ENCODE assay signal across 14 cellular contexts in genomic region chr17:47918003-47918402, GRCh38. TPM values are rescaled to one million over a fixed set of nuclear protein-coding genes. Genes with fewer than 3 reads are reported as not detected.
DNase-seq lines count a peak whose midpoint lies in the region; ATAC-seq, FAIRE-seq and TF ChIP-seq lines count a peak whose summit lies in the region.
"Had no signal": no experiment of that assay in that cellular context is flagged by ENCODE, and none has a peak within 500 bp of the region (broad histone marks: within the 10 kb centered on the region; RNA-seq: fewer than 3 reads in every experiment).

No MANE protein-coding gene starts in this region.

- POLR2A ChIA-PET in activated CD4-positive, alpha-beta memory T cell treated with anti-CD3 and anti-CD28 coated beads for 36 hours (lab: Charles Lee), result no interaction called here
- POLR2A ChIA-PET in activated CD4-positive, alpha-beta memory T cell treated with anti-CD3 and anti-CD28 coated beads, Interleukin-2, amount 10 ng/mL, durations not matched to agents 7 days and 5 days (lab: Charles Lee), result interaction anchor here (0.9 to 1.2 kb wide), 3 partner anchors 21 to 23 kb away, joined by 5 to 7 read pairs (median 6); partner anchors contain the start of gene PNPO
- POLR2A ChIA-PET in naive thymus-derived CD4-positive, alpha-beta T cell (lab: Charles Lee), result interaction anchor here (1.0 kb wide), 1 partner anchor 23 kb away, joined by 3 read pairs; the partner anchor contains the start of gene PNPO

- no peaks in the 10 kb centered on the region for H3K27me3 Mint-ChIP-seq in activated CD4-positive, alpha-beta memory T cell treated with anti-CD3 and anti-CD28 coated beads for 36 hours
- no peaks in the 10 kb centered on the region for H3K27me3 Mint-ChIP-seq in activated CD4-positive, alpha-beta memory T cell treated with anti-CD3 and anti-CD28 coated beads, Interleukin-2, amount 10 ng/mL, durations not matched to agents 7 days and 5 days
- no peaks in the 10 kb centered on the region for H3K27me3 Mint-ChIP-seq in naive thymus-derived CD4-positive, alpha-beta T cell
- H3K27me3 Mint-ChIP-seq in endodermal cell (ENCODE audit: insufficient read depth), result no peaks in the 10 kb centered on the region

- FAIRE-seq in bronchial epithelial cell (lab: Jason Lieb, UNC), result no peak
- FAIRE-seq: A204.1 had no signal

- DNase-seq in activated CD4-positive, alpha-beta memory T cell treated with anti-CD3 and anti-CD28 coated beads for 36 hours, result no peak
- no peak for DNase-seq in activated CD4-positive, alpha-beta memory T cell treated with anti-CD3 and anti-CD28 coated beads, Interleukin-2, amount 10 ng/mL, durations not matched to agents 7 days and 5 days
- peak; percentile 33 to 41 for DNase-seq in Kasumi-1 (lab: John Stamatoyannopoulos, UW)
- peak; percentile 44 for DNase-seq in bronchial epithelial cell (ENCODE audit: low read depth)
- DNase-seq in naive thymus-derived CD4-positive, alpha-beta T cell, result no peak
- no peak for DNase-seq in cerebellar nuclear complex (lab: John Stamatoyannopoulos, UW)
- DNase-seq in endodermal cell, result no peak
- DNase-seq in pons (ENCODE audit: low spot score), result no peak
- DNase-seq: H7, KBM-7, NCI-H1092, NCI-H2081 treated with DMSO at 0.1 percent for 48 hours, NCI-H524 had no signal

- H3K4me3 Mint-ChIP-seq in activated CD4-positive, alpha-beta memory T cell treated with anti-CD3 and anti-CD28 coated beads for 36 hours, result no peak overlapping the region
- no peak overlapping the region for H3K4me3 Mint-ChIP-seq in activated CD4-positive, alpha-beta memory T cell treated with anti-CD3 and anti-CD28 coated beads, Interleukin-2, amount 10 ng/mL, durations not matched to agents 7 days and 5 days
- H3K4me3 Mint-ChIP-seq in naive thymus-derived CD4-positive, alpha-beta T cell, result no peak overlapping the region
- no peak overlapping the region for H3K4me3 Mint-ChIP-seq in endodermal cell

- intact Hi-C loops in activated CD4-positive, alpha-beta memory T cell treated with anti-CD3 and anti-CD28 coated beads for 36 hours (cut with micrococcal nuclease), result no loop called here
- intact Hi-C loops in naive thymus-derived CD4-positive, alpha-beta T cell (cut with micrococcal nuclease), result no loop called here

- no peak for TF ChIP-seq CTCF in bronchial epithelial cell (IDR thresholded peaks at IDR 0.05; ENCODE audit: insufficient read depth, low read length, severe bottlenecking)
- no peak for TF ChIP-seq CTCF in endodermal cell (conservative IDR thresholded peaks at IDR 0.05)

- peaks cover 14% of the 10 kb centered on the region for H3K4me1 Mint-ChIP-seq in activated CD4-positive, alpha-beta memory T cell treated with anti-CD3 and anti-CD28 coated beads for 36 hours (ENCODE audit: low read depth)
- peaks cover 15% of the 10 kb centered on the region for H3K4me1 Mint-ChIP-seq in activated CD4-positive, alpha-beta memory T cell treated with anti-CD3 and anti-CD28 coated beads, Interleukin-2, amount 10 ng/mL, durations not matched to agents 7 days and 5 days
- peaks cover 5 to 26% (median 19%) of the 10 kb centered on the region in 7 donors for H3K4me1 Mint-ChIP-seq in naive thymus-derived CD4-positive, alpha-beta T cell
- H3K4me1 Mint-ChIP-seq in endodermal cell, result no peaks in the 10 kb centered on the region

- ATAC-seq in naive thymus-derived CD4-positive, alpha-beta T cell, result no peak

- H3K9me3 Mint-ChIP-seq in activated CD4-positive, alpha-beta memory T cell treated with anti-CD3 and anti-CD28 coated beads for 36 hours, result no peaks in the 10 kb centered on the region
- H3K9me3 Mint-ChIP-seq in activated CD4-positive, alpha-beta memory T cell treated with anti-CD3 and anti-CD28 coated beads, Interleukin-2, amount 10 ng/mL, durations not matched to agents 7 days and 5 days, result no peaks in the 10 kb centered on the region
- H3K9me3 Mint-ChIP-seq in naive thymus-derived CD4-positive, alpha-beta T cell, result no peaks in the 10 kb centered on the region
- no peaks in the 10 kb centered on the region for H3K9me3 Mint-ChIP-seq in endodermal cell

- 93% methylated on average over 2 of the region's 2 CpGs; no CpG with 5 or more reads in 1 of the 2 experiments for WGBS in endodermal cell (ENCODE audit: insufficient coverage in 1 of 2, insufficient read length in 1 of 2), 2 experiments

- H3K9me3 ChIP-seq in naive thymus-derived CD4-positive, alpha-beta T cell (ENCODE audit: control insufficient read depth in 2 of 3, low read length in 3 of 3), result no peaks in the 10 kb centered on the region
- H3K9me3 ChIP-seq in endodermal cell (ENCODE audit: control insufficient read depth, low read length), result no peaks in the 10 kb centered on the region

- H3K36me3 ChIP-seq in bronchial epithelial cell (ENCODE audit: control insufficient read depth, insufficient read depth, low read length) (peaks cover 4% of the 10 kb centered on the region), endodermal cell (ENCODE audit: control insufficient read depth, insufficient read depth, low read length) (peaks cover 3% of the 10 kb centered on the region)
- H3K36me3 ChIP-seq in naive thymus-derived CD4-positive, alpha-beta T cell (ENCODE audit: control insufficient read depth in 2 of 3, insufficient read depth in 3 of 3, low read length in 3 of 3), result peaks cover 0 to 46% (median 0%) of the 10 kb centered on the region in 3 experiments

- H3K9ac ChIP-seq in endodermal cell (ENCODE audit: extremely low read depth, low read length, poor library complexity, severe bottlenecking), result no peak overlapping the region

- H3K27ac Mint-ChIP-seq in activated CD4-positive, alpha-beta memory T cell treated with anti-CD3 and anti-CD28 coated beads for 36 hours, result peak overlapping the region; percentile 23
- H3K27ac Mint-ChIP-seq in activated CD4-positive, alpha-beta memory T cell treated with anti-CD3 and anti-CD28 coated beads, Interleukin-2, amount 10 ng/mL, durations not matched to agents 7 days and 5 days, result no peak overlapping the region
- H3K27ac Mint-ChIP-seq in naive thymus-derived CD4-positive, alpha-beta T cell, result peak overlapping the region in 7 of 9 donors; percentile 7 to 64 (median 53)
- no peak overlapping the region for H3K27ac Mint-ChIP-seq in endodermal cell

- CTCF ChIA-PET in activated CD4-positive, alpha-beta memory T cell treated with anti-CD3 and anti-CD28 coated beads for 36 hours (lab: Charles Lee), result interaction anchor here (1.0 to 1.1 kb wide), 2 partner anchors 28 to 32 kb away, joined by 3 read pairs; no protein-coding TSS in a partner anchor
- CTCF ChIA-PET in activated CD4-positive, alpha-beta memory T cell treated with anti-CD3 and anti-CD28 coated beads, Interleukin-2, amount 10 ng/mL, durations not matched to agents 7 days and 5 days (lab: Charles Lee), result interaction anchor here (1.7 kb wide), 1 partner anchor 29 kb away, joined by 6 read pairs; no protein-coding TSS in a partner anchor
- CTCF ChIA-PET in naive thymus-derived CD4-positive, alpha-beta T cell (lab: Charles Lee), result interaction anchor here (1.6 kb wide), 1 partner anchor 29 kb away, joined by 11 read pairs; no protein-coding TSS in a partner anchor

- H3K27me3 ChIP-seq in bronchial epithelial cell (ENCODE audit: control insufficient read depth, insufficient read depth, low read length) (no peaks in the 10 kb centered on the region), endodermal cell (ENCODE audit: control insufficient read depth, insufficient read depth, low read length, poor library complexity, severe bottlenecking) (no peaks in the 10 kb centered on the region)
- H3K27me3 ChIP-seq in naive thymus-derived CD4-positive, alpha-beta T cell (ENCODE audit: control insufficient read depth in 2 of 2, insufficient read depth in 2 of 2, low read length in 2 of 2), result no peaks in the 10 kb centered on the region

- no peaks in the 10 kb centered on the region for H3K4me1 ChIP-seq in naive thymus-derived CD4-positive, alpha-beta T cell (ENCODE audit: control insufficient read depth in 2 of 2, insufficient read depth in 2 of 2, low read length in 2 of 2)
- no peaks in the 10 kb centered on the region for H3K4me1 ChIP-seq in endodermal cell (ENCODE audit: control insufficient read depth, insufficient read depth, low read length)

- H3K4me3 ChIP-seq in bronchial epithelial cell (ENCODE audit: low read depth, low read length) (no peak overlapping the region), endodermal cell (ENCODE audit: low read length) (no peak overlapping the region)
- H3K4me3 ChIP-seq in naive thymus-derived CD4-positive, alpha-beta T cell (ENCODE audit: low read length), result no peak overlapping the region

- H3K36me3 Mint-ChIP-seq in activated CD4-positive, alpha-beta memory T cell treated with anti-CD3 and anti-CD28 coated beads for 36 hours, result peaks cover 19% of the 10 kb centered on the region
- H3K36me3 Mint-ChIP-seq in activated CD4-positive, alpha-beta memory T cell treated with anti-CD3 and anti-CD28 coated beads, Interleukin-2, amount 10 ng/mL, durations not matched to agents 7 days and 5 days (ENCODE audit: low read depth), result peaks cover 32% of the 10 kb centered on the region
- peaks cover 6 to 22% (median 16%) of the 10 kb centered on the region in 5 donors for H3K36me3 Mint-ChIP-seq in naive thymus-derived CD4-positive, alpha-beta T cell
- peaks cover 22% of the 10 kb centered on the region for H3K36me3 Mint-ChIP-seq in endodermal cell (ENCODE audit: low read depth)

- no peak overlapping the region for H3K27ac ChIP-seq in naive thymus-derived CD4-positive, alpha-beta T cell (ENCODE audit: low read depth, low read length)
- H3K27ac ChIP-seq in endodermal cell (ENCODE audit: low read depth, low read length), result no peak overlapping the region

RNA-seq across cellular contexts. Expression of gene SP2, which starts 22.0 kb away (rescaled TPM):
- total RNA-seq in activated CD4-positive, alpha-beta memory T cell treated with anti-CD3 and anti-CD28 coated beads for 36 hours, result 10 to 100 TPM; 15.1 to 17.2 TPM
- total RNA-seq in activated CD4-positive, alpha-beta memory T cell treated with anti-CD3 and anti-CD28 coated beads, Interleukin-2, amount 10 ng/mL, durations not matched to agents 7 days and 5 days, result 10 to 100 TPM; 24.6 to 25.6 TPM
- 1.1 and 1.7 TPM in 2 replicates for total RNA-seq in bronchial epithelial cell
- total RNA-seq in naive thymus-derived CD4-positive, alpha-beta T cell, result 10 to 100 TPM; 25.2 to 36.5 (median 30.8) TPM
- polyA plus RNA-seq in naive thymus-derived CD4-positive, alpha-beta T cell, result 10 to 100 TPM in 1 of 2 donors, 1 to 10 TPM in 1; 7.9 to 15.6 TPM
- total RNA-seq in endodermal cell, result 10 to 100 TPM; 12.8 to 13.4 TPM
- 17.2 TPM for polyA plus RNA-seq in endodermal cell (2013, experiment 1 of 2)
- polyA plus RNA-seq in endodermal cell (2013, experiment 2 of 2), result 14.8 TPM

RNA-seq across cellular contexts. Expression of gene PNPO, which starts 23.4 kb away (rescaled TPM):
- 10 to 100 TPM; 32.5 to 34.4 TPM for total RNA-seq in activated CD4-positive, alpha-beta memory T cell treated with anti-CD3 and anti-CD28 coated beads for 36 hours
- 10 to 100 TPM; 24.6 to 25.1 TPM for total RNA-seq in activated CD4-positive, alpha-beta memory T cell treated with anti-CD3 and anti-CD28 coated beads, Interleukin-2, amount 10 ng/mL, durations not matched to agents 7 days and 5 days
- total RNA-seq in bronchial epithelial cell (23.7 and 25.3 TPM in 2 replicates), endodermal cell (10 to 100 TPM in 1 of 2 donors, 1 to 10 TPM in 1; 8.5 to 10.4 TPM)
- 10 to 100 TPM; 12.0 to 35.7 (median 14.1) TPM for total RNA-seq in naive thymus-derived CD4-positive, alpha-beta T cell
- 10 to 100 TPM; 16.2 to 25.1 TPM for polyA plus RNA-seq in naive thymus-derived CD4-positive, alpha-beta T cell
- polyA plus RNA-seq in endodermal cell (2013, experiment 1 of 2), result 7.9 TPM
- polyA plus RNA-seq in endodermal cell (2013, experiment 2 of 2), result 7.4 TPM

RNA-seq across cellular contexts. Expression of gene PRR15L, which starts 39.7 kb away (rescaled TPM):
- total RNA-seq in activated CD4-positive, alpha-beta memory T cell treated with anti-CD3 and anti-CD28 coated beads for 36 hours, result not detected
- total RNA-seq in activated CD4-positive, alpha-beta memory T cell treated with anti-CD3 and anti-CD28 coated beads, Interleukin-2, amount 10 ng/mL, durations not matched to agents 7 days and 5 days, result not detected
- total RNA-seq in bronchial epithelial cell, result 1.6 and 9.1 TPM in 2 replicates
- not detected for total RNA-seq in naive thymus-derived CD4-positive, alpha-beta T cell
- polyA plus RNA-seq in naive thymus-derived CD4-positive, alpha-beta T cell, result under 1 TPM in 1 of 2 donors, not detected in 1; 0.32 TPM
- under 1 TPM; 0.57 to 0.60 TPM for total RNA-seq in endodermal cell
- not detected for polyA plus RNA-seq in endodermal cell (2013, experiment 1 of 2)
- polyA plus RNA-seq in endodermal cell (2013, experiment 2 of 2), result not detected

RNA-seq across cellular contexts. Expression of gene CDK5RAP3, which starts 52.9 kb away (rescaled TPM):
- total RNA-seq in activated CD4-positive, alpha-beta memory T cell treated with anti-CD3 and anti-CD28 coated beads for 36 hours, result 100 to 1,000 TPM; 170 to 183 TPM
- total RNA-seq in activated CD4-positive, alpha-beta memory T cell treated with anti-CD3 and anti-CD28 coated beads, Interleukin-2, amount 10 ng/mL, durations not matched to agents 7 days and 5 days, result 100 to 1,000 TPM; 194 to 205 TPM
- total RNA-seq in bronchial epithelial cell (77.1 and 89.8 TPM in 2 replicates), endodermal cell (100 to 1,000 TPM; 171 to 198 TPM)
- total RNA-seq in naive thymus-derived CD4-positive, alpha-beta T cell, result 100 to 1,000 TPM; 238 to 349 (median 276) TPM
- 10 to 100 TPM; 72.4 to 86.8 TPM for polyA plus RNA-seq in naive thymus-derived CD4-positive, alpha-beta T cell
- 245 TPM for polyA plus RNA-seq in endodermal cell (2013, experiment 1 of 2)
- 217 TPM for polyA plus RNA-seq in endodermal cell (2013, experiment 2 of 2)

Comparison
In these comparisons a context has a peak if more than half of its experiments do, and no peak if none do; other contexts are left out.
1. H3K27ac Mint-ChIP-seq: peak in activated CD4-positive, alpha-beta memory T cell treated with anti-CD3 and anti-CD28 coated beads for 36 hours (single experiment) and naive thymus-derived CD4-positive, alpha-beta T cell (7 of 9); none in activated CD4-positive, alpha-beta memory T cell treated with anti-CD3 and anti-CD28 coated beads, Interleukin-2, amount 10 ng/mL, durations not matched to agents 7 days and 5 days (single experiment) and endodermal cell (single experiment).
2. DNase-seq: peak in Kasumi-1 (2 of 2) and bronchial epithelial cell (single experiment); none in activated CD4-positive, alpha-beta memory T cell treated with anti-CD3 and anti-CD28 coated beads for 36 hours (single experiment), activated CD4-positive, alpha-beta memory T cell treated with anti-CD3 and anti-CD28 coated beads, Interleukin-2, amount 10 ng/mL, durations not matched to agents 7 days and 5 days (single experiment), naive thymus-derived CD4-positive, alpha-beta T cell (0 of 9), cerebellar nuclear complex (0 of 2), endodermal cell (single experiment) and pons (single experiment).